In genomic region chr16:8796469-8797363, GRCh38 we compare ENCODE assay signal across 8 cellular contexts. TPM values are rescaled to one million over a fixed set of nuclear protein-coding genes. Genes with fewer than 3 reads are reported as not detected.
DNase-seq lines count a peak whose midpoint lies in the region; ATAC-seq and TF ChIP-seq lines count a peak whose summit lies in the region.

No MANE protein-coding gene starts in this region.

- H3K9me3 ChIP-seq in tibial nerve: no peaks in the 10 kb centered on the region

- peak overlapping the region; percentile 96 to 100 (median 100) for H3K4me3 ChIP-seq in tibial nerve

- H3K27me3 Mint-ChIP-seq in activated T-cell treated with anti-CD3 and anti-CD28 coated beads, Interleukin-2, amount 50 U/mL, for 4 hours (ENCODE audit: low read depth): no peaks in the 10 kb centered on the region
- no peaks in the 10 kb centered on the region for H3K27me3 Mint-ChIP-seq in activated naive CD8-positive, alpha-beta T cell treated with anti-CD3 and anti-CD28 coated beads, Interleukin-2, amount 10 ng/mL, durations not matched to agents 7 days and 5 days

- no peak for DNase-seq in activated T-cell treated with anti-CD3 and anti-CD28 coated beads, Interleukin-2, amount 50 U/mL, for 4 hours
- DNase-seq in activated T-cell treated with anti-CD3 and anti-CD28 coated beads, Interleukin-2, amount 50 U/mL, for 48 hours: no peak
- DNase-seq in activated naive CD8-positive, alpha-beta T cell treated with anti-CD3 and anti-CD28 coated beads, Interleukin-2, amount 10 ng/mL, durations not matched to agents 7 days and 5 days: no peak
- no peak for DNase-seq in tibial nerve (ENCODE audit: low spot score in 2 of 2)
- DNase-seq in DMS79 (lab: John Stamatoyannopoulos, UW): no peak
- DNase-seq in DMS114 treated with DMSO at 0.1 percent for 48 hours (lab: John Stamatoyannopoulos, UW; ENCODE audit: unreplicated experiment): no peak
- DNase-seq in NCI-H446 (lab: John Stamatoyannopoulos, UW): no peak

- peak overlapping the region; percentile 96 for H3K4me3 Mint-ChIP-seq in activated T-cell treated with anti-CD3 and anti-CD28 coated beads, Interleukin-2, amount 50 U/mL, for 4 hours
- peak overlapping the region; percentile 93 for H3K4me3 Mint-ChIP-seq in activated naive CD8-positive, alpha-beta T cell treated with anti-CD3 and anti-CD28 coated beads, Interleukin-2, amount 10 ng/mL, durations not matched to agents 7 days and 5 days

- peak; percentile 0 to 3 for ATAC-seq in activated T-cell treated with anti-CD3 and anti-CD28 coated beads, Interleukin-2, amount 50 U/mL, for 4 hours
- ATAC-seq in activated naive CD8-positive, alpha-beta T cell treated with anti-CD3 and anti-CD28 coated beads, Interleukin-2, amount 10 ng/mL, durations not matched to agents 7 days and 5 days (ENCODE audit: low read depth): peak; percentile 1

- H3K9me3 Mint-ChIP-seq in activated T-cell treated with anti-CD3 and anti-CD28 coated beads, Interleukin-2, amount 50 U/mL, for 4 hours: no peaks in the 10 kb centered on the region
- H3K9me3 Mint-ChIP-seq in activated naive CD8-positive, alpha-beta T cell treated with anti-CD3 and anti-CD28 coated beads, Interleukin-2, amount 10 ng/mL, durations not matched to agents 7 days and 5 days: no peaks in the 10 kb centered on the region

- H3K27me3 ChIP-seq in layer of hippocampus (ENCODE audit: control insufficient read depth, insufficient read depth, low read length): no peaks in the 10 kb centered on the region
- H3K27me3 ChIP-seq in tibial nerve: no peaks in the 10 kb centered on the region

- TF ChIP-seq EP300 in tibial nerve (IDR thresholded peaks at IDR 0.05): no peak

- peak overlapping the region; percentile 58 for H3K27ac ChIP-seq in layer of hippocampus (ENCODE audit: low read depth, low read length)
- peak overlapping the region; percentile 56 to 85 (median 84) for H3K27ac ChIP-seq in tibial nerve

- H3K4me1 ChIP-seq in tibial nerve: peaks cover 4 to 59% (median 24%) of the 10 kb centered on the region in 4 donors

- peaks cover 0 to 10% (median 0%) of the 10 kb centered on the region in 3 donors for H3K36me3 ChIP-seq in tibial nerve

- POLR2A ChIA-PET in activated naive CD8-positive, alpha-beta T cell treated with anti-CD3 and anti-CD28 coated beads, Interleukin-2, amount 10 ng/mL, durations not matched to agents 7 days and 5 days (lab: Charles Lee): interaction anchor here (1.0 to 3.4 kb wide), 6 partner anchors 20 to 295 kb away, joined by 3 to 44 read pairs (median 6); partner anchors contain the start of genes ABAT, CARHSP1 and HAPSTR1

- peak overlapping the region; percentile 89 for H3K27ac Mint-ChIP-seq in activated naive CD8-positive, alpha-beta T cell treated with anti-CD3 and anti-CD28 coated beads, Interleukin-2, amount 10 ng/mL, durations not matched to agents 7 days and 5 days

- 35 to 44% methylated on average over 14 of the region's 14 CpGs for WGBS in tibial nerve, 2 donors

- H3K4me1 Mint-ChIP-seq in activated T-cell treated with anti-CD3 and anti-CD28 coated beads, Interleukin-2, amount 50 U/mL, for 4 hours (ENCODE audit: low read depth): peaks cover 36% of the 10 kb centered on the region
- peaks cover 34% of the 10 kb centered on the region for H3K4me1 Mint-ChIP-seq in activated naive CD8-positive, alpha-beta T cell treated with anti-CD3 and anti-CD28 coated beads, Interleukin-2, amount 10 ng/mL, durations not matched to agents 7 days and 5 days

- peaks cover 10% of the 10 kb centered on the region for H3K36me3 Mint-ChIP-seq in activated T-cell treated with anti-CD3 and anti-CD28 coated beads, Interleukin-2, amount 50 U/mL, for 4 hours (ENCODE audit: insufficient read depth)
- H3K36me3 Mint-ChIP-seq in activated naive CD8-positive, alpha-beta T cell treated with anti-CD3 and anti-CD28 coated beads, Interleukin-2, amount 10 ng/mL, durations not matched to agents 7 days and 5 days: peaks cover 4% of the 10 kb centered on the region

- no peak for TF ChIP-seq POLR2A in tibial nerve (IDR thresholded peaks at IDR 0.05)

- no peak for TF ChIP-seq CTCF in tibial nerve (IDR thresholded peaks at IDR 0.05)

RNA-seq across cellular contexts. Expression of gene TMEM186, which starts 0.7 kb away (rescaled TPM):
- total RNA-seq in activated T-cell treated with anti-CD3 and anti-CD28 coated beads, Interleukin-2, amount 50 U/mL, for 4 hours: 10 to 100 TPM; 13.2 to 14.5 (median 13.9) TPM
- total RNA-seq in activated naive CD8-positive, alpha-beta T cell treated with anti-CD3 and anti-CD28 coated beads, Interleukin-2, amount 10 ng/mL, durations not matched to agents 7 days and 5 days: 10 to 100 TPM; 11.9 to 12.6 TPM
- 1 to 10 TPM; 5.7 to 9.6 (median 7.2) TPM for total RNA-seq in tibial nerve

RNA-seq across cellular contexts. Expression of gene PMM2, which starts 0.9 kb away (rescaled TPM):
- total RNA-seq in activated T-cell treated with anti-CD3 and anti-CD28 coated beads, Interleukin-2, amount 50 U/mL, for 4 hours: 10 to 100 TPM; 85.4 to 95.5 (median 89.6) TPM
- total RNA-seq in activated naive CD8-positive, alpha-beta T cell treated with anti-CD3 and anti-CD28 coated beads, Interleukin-2, amount 10 ng/mL, durations not matched to agents 7 days and 5 days: 10 to 100 TPM; 36.4 to 38.5 TPM
- total RNA-seq in tibial nerve: 10 to 100 TPM; 37.6 to 73.8 (median 52.7) TPM
